Comparison of ENCODE assay signal across 19 cellular contexts in genomic region chr1:226335653-226336052, GRCh38.
"Had no signal": no experiment of that assay in that cellular context is flagged by ENCODE, and none has a peak within 500 bp of the region (broad histone marks: within the 10 kb centered on the region; RNA-seq: fewer than 3 reads in every experiment).

No MANE protein-coding gene starts in this region.

- H3K27ac Mint-ChIP-seq: endodermal cell; naive thymus-derived CD4-positive, alpha-beta T cell; neural progenitor cell had no signal

- H3K4me3 ChIP-seq: coronary artery, heart left ventricle, lung, neural progenitor cell, ovary, right atrium auricular region, sigmoid colon, skin epidermis had no signal

- ATAC-seq: heart left ventricle; left ventricle myocardium superior; naive thymus-derived CD4-positive, alpha-beta T cell had no signal

- H3K36me3 Mint-ChIP-seq: neural progenitor cell had no signal

- DNase-seq: effector CD4-positive, alpha-beta T cell; endodermal cell; erythroblast; heart left ventricle; hippocampal formation; left colon; left ventricle myocardium superior; mesendoderm; naive thymus-derived CD4-positive, alpha-beta T cell; nucleus accumbens; ovary; sigmoid colon; stimulated activated naive CD4-positive, alpha-beta T cell; trophoblast cell had no signal

- H3K27ac ChIP-seq: coronary artery, heart left ventricle, neural progenitor cell, ovary, right atrium auricular region, sigmoid colon, skin epidermis had no signal

- H3K9me3 ChIP-seq: heart left ventricle, ovary, right atrium auricular region, sigmoid colon had no signal

- H3K36me3 ChIP-seq: heart left ventricle, neural progenitor cell, ovary, right atrium auricular region, sigmoid colon had no signal

- H3K27me3 ChIP-seq: neural progenitor cell, ovary, right atrium auricular region, sigmoid colon had no signal

- H3K4me3 Mint-ChIP-seq: endodermal cell; naive thymus-derived CD4-positive, alpha-beta T cell; neural progenitor cell had no signal

- H3K9me3 Mint-ChIP-seq: neural progenitor cell had no signal

- H3K4me1 ChIP-seq: heart left ventricle, neural progenitor cell, right atrium auricular region, sigmoid colon had no signal
